15 cellular contexts compared by ENCODE assay signal in the genomic region with DNA sequence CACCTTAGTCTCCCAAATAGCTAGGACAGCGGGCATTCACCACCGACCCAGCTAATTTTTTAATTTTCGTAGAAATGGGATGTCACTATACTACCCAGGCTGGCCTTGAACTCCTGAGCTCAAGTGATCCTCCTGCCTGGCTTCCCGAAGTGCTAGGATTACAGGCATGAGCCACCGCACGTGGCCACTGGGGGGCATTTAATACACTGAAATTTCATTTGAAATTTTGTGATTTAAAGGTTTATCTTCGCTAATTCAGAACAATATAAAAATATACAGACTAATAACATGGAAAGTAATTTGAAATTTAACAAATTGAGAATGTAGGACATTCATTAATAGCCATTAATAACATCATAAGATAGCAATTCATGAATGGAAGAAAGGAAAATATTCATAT. TPM values are rescaled to one million over a fixed set of nuclear protein-coding genes. Genes with fewer than 3 reads are reported as not detected.
DNase-seq lines count a peak whose midpoint lies in the region; ATAC-seq, FAIRE-seq and TF ChIP-seq lines count a peak whose summit lies in the region.
"Had no signal": no experiment of that assay in that cellular context is flagged by ENCODE, and none has a peak within 500 bp of the region (broad histone marks: within the 10 kb centered on the region; RNA-seq: fewer than 3 reads in every experiment).

No MANE protein-coding gene starts in this region.

- H3K4me1 Mint-ChIP-seq in GM23338: no peaks in the 10 kb centered on the region; the same call in 1 of the 3 replicates
- H3K4me1 Mint-ChIP-seq: activated naive CD4-positive, alpha-beta T cell treated with anti-CD3 and anti-CD28 coated beads, Interleukin-2, amount 50 U/mL, for 24 hours had no signal

- H3K9me3 ChIP-seq in BE2C: no peaks in the 10 kb centered on the region
- no peaks in the 10 kb centered on the region for H3K9me3 ChIP-seq in WERI-Rb-1 (ENCODE audit: severe bottlenecking)
- no peaks in the 10 kb centered on the region for H3K9me3 ChIP-seq in keratinocyte (ENCODE audit: control insufficient read depth, low read depth, low read length)

- no peak overlapping the region for H3K27ac ChIP-seq in GM23338 (ENCODE audit: low read depth)
- no peak overlapping the region for H3K27ac ChIP-seq in WERI-Rb-1
- H3K27ac ChIP-seq in keratinocyte (ENCODE audit: control insufficient read depth, insufficient read depth, low read length): no peak overlapping the region
- H3K27ac ChIP-seq: HL-60 had no signal

- H3K9me1 ChIP-seq in keratinocyte (ENCODE audit: control insufficient read depth, extremely low read depth, insufficient read depth, low read length): no peaks in the 10 kb centered on the region

- H3K36me3 Mint-ChIP-seq in GM23338 (ENCODE audit: low read depth): no peaks in the 10 kb centered on the region
- H3K36me3 Mint-ChIP-seq: activated naive CD4-positive, alpha-beta T cell treated with anti-CD3 and anti-CD28 coated beads, Interleukin-2, amount 50 U/mL, for 24 hours had no signal

- ATAC-seq in GM23338 (no peak), HG02870 (IDR thresholded peaks at IDR 0.05; ENCODE audit: unreplicated experiment) (no peak), HG02884 (IDR thresholded peaks at IDR 0.05; ENCODE audit: unreplicated experiment) (no peak)

- H3K36me3 ChIP-seq in BE2C (no peaks in the 10 kb centered on the region), GM23338 (ENCODE audit: insufficient read depth) (no peaks in the 10 kb centered on the region), WERI-Rb-1 (no peaks in the 10 kb centered on the region), keratinocyte (ENCODE audit: control insufficient read depth in 2 of 2, extremely low read depth in 1 of 2, insufficient read depth in 2 of 2, low read length in 2 of 2) (no peaks in the 10 kb centered on the region)

- no peak overlapping the region for H3K27ac Mint-ChIP-seq in GM23338
- H3K27ac Mint-ChIP-seq: activated naive CD4-positive, alpha-beta T cell treated with anti-CD3 and anti-CD28 coated beads, Interleukin-2, amount 50 U/mL, for 24 hours had no signal

- no peak overlapping the region for H3K4me3 ChIP-seq in BE2C (ENCODE audit: low read depth, low read length)
- no peak overlapping the region for H3K4me3 ChIP-seq in GM23338
- H3K4me3 ChIP-seq in WERI-Rb-1 (ENCODE audit: low read depth, low read length): no peak overlapping the region
- H3K4me3 ChIP-seq in keratinocyte (ENCODE audit: control insufficient read depth in 2 of 3, extremely low read depth in 1 of 3, insufficient read depth in 2 of 3, low read depth in 1 of 3, low read length in 3 of 3): no peak overlapping the region

- TF ChIP-seq CTCF in BE2C (IDR thresholded peaks at IDR 0.05; ENCODE audit: low read depth, low read length) (peak; percentile 39; the same call in 1 of the 2 replicates), GM23338 (conservative IDR thresholded peaks at IDR 0.05; ENCODE audit: low read depth in 2 of 2) (peak; percentile 52 to 76), WERI-Rb-1 (IDR thresholded peaks at IDR 0.05; ENCODE audit: low read depth, low read length) (no peak), keratinocyte (optimal IDR thresholded peaks at IDR 0.05 in 1 of 3, IDR thresholded peaks at IDR 0.05 in 1 of 3, conservative IDR thresholded peaks at IDR 0.05 in 1 of 3; ENCODE audit: extremely low read depth in 1 of 3, insufficient read depth in 2 of 3, low read length in 3 of 3) (peak in 2 of 3 experiments; percentile 25 to 32)

- no peaks in the 10 kb centered on the region for H3K27me3 Mint-ChIP-seq in GM23338 (ENCODE audit: insufficient read depth, low read depth, poor library complexity)

- H3K4me1 ChIP-seq in BE2C: no peaks in the 10 kb centered on the region
- peaks cover 2% of the 10 kb centered on the region; the same call in 1 of the 2 replicates for H3K4me1 ChIP-seq in GM23338 (ENCODE audit: insufficient read depth)
- H3K4me1 ChIP-seq in keratinocyte (ENCODE audit: control insufficient read depth, extremely low read depth, insufficient read depth, low read length): no peaks in the 10 kb centered on the region

- H3K4me2 ChIP-seq in GM23338 (no peak overlapping the region), keratinocyte (ENCODE audit: control insufficient read depth, extremely low read depth, insufficient read depth, low read depth, low read length) (no peak overlapping the region)

- H3F3A ChIP-seq in GM23338 (replicated peaks; ENCODE audit: low read depth): no peaks in the 10 kb centered on the region

- H3K9me3 Mint-ChIP-seq in GM23338: no peaks in the 10 kb centered on the region
- H3K9me3 Mint-ChIP-seq: activated naive CD4-positive, alpha-beta T cell treated with anti-CD3 and anti-CD28 coated beads, Interleukin-2, amount 50 U/mL, for 24 hours had no signal

- H3K27me3 ChIP-seq in BE2C (no peaks in the 10 kb centered on the region), GM23338 (ENCODE audit: insufficient read depth) (no peaks in the 10 kb centered on the region), WERI-Rb-1 (ENCODE audit: insufficient read depth, low read depth, severe bottlenecking) (no peaks in the 10 kb centered on the region), keratinocyte (ENCODE audit: control insufficient read depth, extremely low read depth, insufficient read depth, low read length) (no peaks in the 10 kb centered on the region)

- H2AFZ ChIP-seq in GM23338: no peak overlapping the region
- H2AFZ ChIP-seq in keratinocyte (ENCODE audit: control insufficient read depth, low read length): no peak overlapping the region

- H3K4me3 Mint-ChIP-seq in GM23338: no peak overlapping the region
- H3K4me3 Mint-ChIP-seq: activated naive CD4-positive, alpha-beta T cell treated with anti-CD3 and anti-CD28 coated beads, Interleukin-2, amount 50 U/mL, for 24 hours had no signal

- DNase-seq in BE2C (peak; percentile 14), GM23338 (ENCODE audit: low spot score) (peak; percentile 26), WERI-Rb-1 (peak; percentile 9), keratinocyte (ENCODE audit: low read depth, low spot score) (no peak), NCI-H2227 treated with DMSO at 0.1 percent for 48 hours (lab: John Stamatoyannopoulos, UW) (no peak), NCI-H2196 (lab: John Stamatoyannopoulos, UW; ENCODE audit: unreplicated experiment) (no peak)
- DNase-seq: activated CD4-positive, alpha-beta T cell treated with anti-CD3 and anti-CD28 coated beads, Interleukin-2, amount 50 U/mL, for 1 hour; DMS79 treated with DMSO at 0.1 percent for 48 hours; NCI-H146; stimulated activated CD4-positive, alpha-beta T cell treated with anti-CD3 and anti-CD28 coated beads, Interleukin-4, amount 100 ng/mL, for 4 hours had no signal

- H3K79me2 ChIP-seq in GM23338 (replicated peaks; ENCODE audit: insufficient read depth): no peaks in the 10 kb centered on the region
- no peaks in the 10 kb centered on the region for H3K79me2 ChIP-seq in keratinocyte (ENCODE audit: control insufficient read depth, insufficient read depth, low read length)

- dilution Hi-C loops in keratinocyte (cut with MboI; ENCODE audit: extremely low pct_ligation_motif_present, low sequenced_read_pairs): no loop called here

- FAIRE-seq in keratinocyte (lab: Jason Lieb, UNC): no peak
- FAIRE-seq: islet of Langerhans had no signal

- no peaks in the 10 kb centered on the region for H4K20me1 ChIP-seq in GM23338 (replicated peaks; ENCODE audit: insufficient read depth)
- H4K20me1 ChIP-seq in keratinocyte (ENCODE audit: control insufficient read depth, extremely low read depth, insufficient read depth, low read length): no peaks in the 10 kb centered on the region

- H3K9me2 ChIP-seq in GM23338 (ENCODE audit: insufficient read depth): no peaks in the 10 kb centered on the region

- no peak overlapping the region for H3K9ac ChIP-seq in keratinocyte (ENCODE audit: control insufficient read depth, extremely low read depth, insufficient read depth, low read length)

TF ChIP-seq in GM23338, 12 proteins besides CTCF, POLR2A, EP300 and RAD21 (continues in another document):
- TF ChIP-seq JUNB (IDR thresholded peaks at IDR 0.05; ENCODE audit: unreplicated experiment): no peak
- TF ChIP-seq, protein P1, sequence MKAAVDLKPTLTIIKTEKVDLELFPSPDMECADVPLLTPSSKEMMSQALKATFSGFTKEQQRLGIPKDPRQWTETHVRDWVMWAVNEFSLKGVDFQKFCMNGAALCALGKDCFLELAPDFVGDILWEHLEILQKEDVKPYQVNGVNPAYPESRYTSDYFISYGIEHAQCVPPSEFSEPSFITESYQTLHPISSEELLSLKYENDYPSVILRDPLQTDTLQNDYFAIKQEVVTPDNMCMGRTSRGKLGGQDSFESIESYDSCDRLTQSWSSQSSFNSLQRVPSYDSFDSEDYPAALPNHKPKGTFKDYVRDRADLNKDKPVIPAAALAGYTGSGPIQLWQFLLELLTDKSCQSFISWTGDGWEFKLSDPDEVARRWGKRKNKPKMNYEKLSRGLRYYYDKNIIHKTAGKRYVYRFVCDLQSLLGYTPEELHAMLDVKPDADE (IDR thresholded peaks at IDR 0.05): no peak

RNA-seq across cellular contexts. Expression of gene TBC1D32, which starts 20.5 kb away (rescaled TPM):
- 1.1 TPM for polyA plus RNA-seq in BE2C (2012; ENCODE audit: insufficient read depth, insufficient read length, low read depth)
- 10.4 and 16.1 TPM in 2 replicates for total RNA-seq in GM23338 (2014; rRNA removed; shearing (Covaris generic))
- polyA plus RNA-seq in GM23338 (2016; fragmentation: Nextera tagmentation; extraction: Ambion mirVana): 6.3 and 8.9 TPM in 2 replicates
- polyA plus RNA-seq in keratinocyte: 4.6 to 8.3 TPM (median 6.7 TPM) in 3 replicates
- polyA plus RNA-seq in keratinocyte (2011; ENCODE audit: low read depth): 15.0 TPM
- polyA plus RNA-seq in keratinocyte (2011; cell fraction: cytosol; rRNA removed): 1.1 and 2.1 TPM in 2 replicates
- polyA plus RNA-seq in keratinocyte (2011; cell fraction: nucleus; rRNA removed): 10.8 and 13.0 TPM in 2 replicates
- polyA plus RNA-seq in keratinocyte (2012; ENCODE audit: low replicate concordance): 2.5 and 2.8 TPM in 2 replicates
- polyA minus RNA-seq in keratinocyte: 3.9 to 12.2 TPM (median 8.8 TPM) in 3 replicates
- polyA minus RNA-seq in keratinocyte (2011; cell fraction: cytosol; rRNA and poly(A)+ RNA removed): 2.9 TPM
- polyA minus RNA-seq in keratinocyte (2011; cell fraction: nucleus; rRNA and poly(A)+ RNA removed): 15.5 and 23.0 TPM in 2 replicates

Comparison
In these comparisons a context has a peak if more than half of its experiments do, and no peak if none do; other contexts are left out.
1. DNase-seq: peak in BE2C (single experiment), GM23338 (single experiment) and WERI-Rb-1 (single experiment); none in keratinocyte (single experiment), NCI-H2227 treated with DMSO at 0.1 percent for 48 hours (single experiment) and NCI-H2196 (single experiment).